In the genomic region with DNA sequence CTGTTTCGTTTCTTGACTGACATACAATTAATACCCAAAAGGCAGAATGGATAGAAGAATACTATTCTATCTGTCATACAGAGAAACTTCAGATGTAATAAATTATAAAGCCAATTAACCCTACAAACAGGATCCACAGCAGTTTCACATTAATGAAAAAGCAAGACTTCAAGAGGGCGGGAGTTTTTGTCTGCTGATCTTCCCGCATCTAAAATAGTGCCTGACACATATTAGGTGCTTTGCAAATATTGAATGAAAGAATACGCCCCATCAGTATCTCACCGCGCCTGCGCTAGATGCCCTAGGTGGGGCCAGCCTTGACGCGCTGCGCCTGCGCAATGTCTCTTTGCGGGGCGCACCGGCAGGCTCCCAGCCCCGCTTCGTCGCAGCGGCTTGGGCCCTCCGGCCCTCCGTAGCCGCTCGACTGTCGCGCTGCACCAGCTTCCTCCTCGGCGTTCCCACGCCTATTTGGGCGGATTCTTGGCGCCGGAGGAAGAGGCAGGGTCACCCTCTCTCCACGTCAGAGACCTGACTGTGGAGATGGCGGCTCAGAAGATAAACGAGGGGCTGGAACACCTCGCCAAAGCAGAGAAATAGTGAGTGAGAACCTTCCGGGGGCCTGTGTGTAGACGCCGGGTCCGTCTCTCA, we compare ENCODE assay signal across 1 cellular context.
TF ChIP-seq lines count a peak whose summit lies in the region.

A gene (plus strand): TSS at position 465 of the 648 bp plus-strand sequence. CDS start 76 bp downstream, at position 541.

TF ChIP-seq in HepG2, 621 proteins besides CTCF, POLR2A, EP300 and RAD21 (continued from another document and continues in another):
- peak; percentile 85 for TF ChIP-seq YEATS2 (CRISPR knock-in tag; IDR thresholded peaks at IDR 0.05; ENCODE audit: borderline replicate concordance)
- peak; percentile 32; the same call in 1 of the 2 replicates for TF ChIP-seq FOSL2 (CRISPR knock-in tag; IDR thresholded peaks at IDR 0.05)
- no peak for TF ChIP-seq KDM3A (CRISPR knock-in tag; IDR thresholded peaks at IDR 0.05; ENCODE audit: low read depth)
- TF ChIP-seq, protein P1, sequence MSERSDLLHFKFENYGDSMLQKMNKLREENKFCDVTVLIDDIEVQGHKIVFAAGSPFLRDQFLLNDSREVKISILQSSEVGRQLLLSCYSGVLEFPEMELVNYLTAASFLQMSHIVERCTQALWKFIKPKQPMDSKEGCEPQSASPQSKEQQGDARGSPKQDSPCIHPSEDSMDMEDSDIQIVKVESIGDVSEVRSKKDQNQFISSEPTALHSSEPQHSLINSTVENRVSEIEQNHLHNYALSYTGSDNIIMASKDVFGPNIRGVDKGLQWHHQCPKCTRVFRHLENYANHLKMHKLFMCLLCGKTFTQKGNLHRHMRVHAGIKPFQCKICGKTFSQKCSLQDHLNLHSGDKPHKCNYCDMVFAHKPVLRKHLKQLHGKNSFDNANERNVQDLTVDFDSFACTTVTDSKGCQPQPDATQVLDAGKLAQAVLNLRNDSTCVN (CRISPR knock-in tag; IDR thresholded peaks at IDR 0.05; ENCODE audit: borderline replicate concordance), result peak; percentile 12; the same call in 1 of the 2 replicates
- TF ChIP-seq ZNF124 (CRISPR knock-in tag; IDR thresholded peaks at IDR 0.05), result 0 out of 2 replicates have a peak, but pooled peaks have one; percentile 57
- TF ChIP-seq ZFP36L1 (CRISPR knock-in tag; IDR thresholded peaks at IDR 0.05), result no peak
- no peak for TF ChIP-seq ZNF180 (CRISPR knock-in tag; IDR thresholded peaks at IDR 0.05; ENCODE audit: borderline replicate concordance, low read depth)
- TF ChIP-seq, protein P2, sequence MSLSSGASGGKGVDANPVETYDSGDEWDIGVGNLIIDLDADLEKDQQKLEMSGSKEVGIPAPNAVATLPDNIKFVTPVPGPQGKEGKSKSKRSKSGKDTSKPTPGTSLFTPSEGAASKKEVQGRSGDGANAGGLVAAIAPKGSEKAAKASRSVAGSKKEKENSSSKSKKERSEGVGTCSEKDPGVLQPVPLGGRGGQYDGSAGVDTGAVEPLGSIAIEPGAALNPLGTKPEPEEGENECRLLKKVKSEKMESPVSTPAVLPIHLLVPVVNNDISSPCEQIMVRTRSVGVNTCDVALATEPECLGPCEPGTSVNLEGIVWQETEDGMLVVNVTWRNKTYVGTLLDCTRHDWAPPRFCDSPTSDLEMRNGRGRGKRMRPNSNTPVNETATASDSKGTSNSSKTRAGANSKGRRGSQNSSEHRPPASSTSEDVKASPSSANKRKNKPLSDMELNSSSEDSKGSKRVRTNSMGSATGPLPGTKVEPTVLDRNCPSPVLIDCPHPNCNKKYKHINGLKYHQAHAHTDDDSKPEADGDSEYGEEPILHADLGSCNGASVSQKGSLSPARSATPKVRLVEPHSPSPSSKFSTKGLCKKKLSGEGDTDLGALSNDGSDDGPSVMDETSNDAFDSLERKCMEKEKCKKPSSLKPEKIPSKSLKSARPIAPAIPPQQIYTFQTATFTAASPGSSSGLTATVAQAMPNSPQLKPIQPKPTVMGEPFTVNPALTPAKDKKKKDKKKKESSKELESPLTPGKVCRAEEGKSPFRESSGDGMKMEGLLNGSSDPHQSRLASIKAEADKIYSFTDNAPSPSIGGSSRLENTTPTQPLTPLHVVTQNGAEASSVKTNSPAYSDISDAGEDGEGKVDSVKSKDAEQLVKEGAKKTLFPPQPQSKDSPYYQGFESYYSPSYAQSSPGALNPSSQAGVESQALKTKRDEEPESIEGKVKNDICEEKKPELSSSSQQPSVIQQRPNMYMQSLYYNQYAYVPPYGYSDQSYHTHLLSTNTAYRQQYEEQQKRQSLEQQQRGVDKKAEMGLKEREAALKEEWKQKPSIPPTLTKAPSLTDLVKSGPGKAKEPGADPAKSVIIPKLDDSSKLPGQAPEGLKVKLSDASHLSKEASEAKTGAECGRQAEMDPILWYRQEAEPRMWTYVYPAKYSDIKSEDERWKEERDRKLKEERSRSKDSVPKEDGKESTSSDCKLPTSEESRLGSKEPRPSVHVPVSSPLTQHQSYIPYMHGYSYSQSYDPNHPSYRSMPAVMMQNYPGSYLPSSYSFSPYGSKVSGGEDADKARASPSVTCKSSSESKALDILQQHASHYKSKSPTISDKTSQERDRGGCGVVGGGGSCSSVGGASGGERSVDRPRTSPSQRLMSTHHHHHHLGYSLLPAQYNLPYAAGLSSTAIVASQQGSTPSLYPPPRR (CRISPR knock-in tag; IDR thresholded peaks at IDR 0.05; ENCODE audit: borderline replicate concordance), result 0 out of 2 replicates have a peak, but pooled peaks have one; percentile 19
- TF ChIP-seq ATRX (CRISPR knock-in tag; IDR thresholded peaks at IDR 0.05; ENCODE audit: borderline replicate concordance), result no peak
- no peak for TF ChIP-seq ZNF33A (CRISPR knock-in tag; IDR thresholded peaks at IDR 0.05; ENCODE audit: borderline replicate concordance)
- peak; percentile 84 for TF ChIP-seq PHF20 (CRISPR knock-in tag; IDR thresholded peaks at IDR 0.05)
- TF ChIP-seq ZNF841 (CRISPR knock-in tag; IDR thresholded peaks at IDR 0.05; ENCODE audit: borderline replicate concordance), result no peak
- TF ChIP-seq GATAD1 (CRISPR knock-in tag; IDR thresholded peaks at IDR 0.05), result peak; percentile 94
- peak; percentile 28; the same call in 1 of the 2 replicates for TF ChIP-seq ZNF33B (CRISPR knock-in tag; IDR thresholded peaks at IDR 0.05)
- peak; percentile 56 for TF ChIP-seq ISL2 (CRISPR knock-in tag; IDR thresholded peaks at IDR 0.05)
- TF ChIP-seq, protein P3, sequence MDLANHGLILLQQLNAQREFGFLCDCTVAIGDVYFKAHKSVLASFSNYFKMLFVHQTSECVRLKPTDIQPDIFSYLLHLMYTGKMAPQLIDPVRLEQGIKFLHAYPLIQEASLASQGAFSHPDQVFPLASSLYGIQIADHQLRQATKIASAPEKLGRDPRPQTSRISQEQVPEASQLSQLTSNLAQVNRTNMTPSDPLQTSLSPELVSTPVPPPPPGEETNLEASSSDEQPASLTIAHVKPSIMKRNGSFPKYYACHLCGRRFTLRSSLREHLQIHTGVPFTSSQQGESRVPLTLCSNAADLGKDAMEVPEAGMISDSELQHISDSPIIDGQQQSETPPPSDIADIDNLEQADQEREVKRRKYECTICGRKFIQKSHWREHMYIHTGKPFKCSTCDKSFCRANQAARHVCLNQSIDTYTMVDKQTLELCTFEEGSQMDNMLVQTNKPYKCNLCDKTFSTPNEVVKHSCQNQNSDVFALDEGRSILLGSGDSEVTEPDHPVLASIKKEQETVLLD (CRISPR knock-in tag; IDR thresholded peaks at IDR 0.05; ENCODE audit: low read depth), result peak; percentile 84; the same call in 1 of the 2 replicates
- TF ChIP-seq, protein P4, sequence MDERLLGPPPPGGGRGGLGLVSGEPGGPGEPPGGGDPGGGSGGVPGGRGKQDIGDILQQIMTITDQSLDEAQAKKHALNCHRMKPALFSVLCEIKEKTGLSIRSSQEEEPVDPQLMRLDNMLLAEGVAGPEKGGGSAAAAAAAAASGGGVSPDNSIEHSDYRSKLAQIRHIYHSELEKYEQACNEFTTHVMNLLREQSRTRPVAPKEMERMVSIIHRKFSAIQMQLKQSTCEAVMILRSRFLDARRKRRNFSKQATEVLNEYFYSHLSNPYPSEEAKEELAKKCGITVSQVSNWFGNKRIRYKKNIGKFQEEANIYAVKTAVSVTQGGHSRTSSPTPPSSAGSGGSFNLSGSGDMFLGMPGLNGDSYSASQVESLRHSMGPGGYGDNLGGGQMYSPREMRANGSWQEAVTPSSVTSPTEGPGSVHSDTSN (CRISPR knock-in tag; IDR thresholded peaks at IDR 0.05), result no peak
- TF ChIP-seq, protein P5, sequence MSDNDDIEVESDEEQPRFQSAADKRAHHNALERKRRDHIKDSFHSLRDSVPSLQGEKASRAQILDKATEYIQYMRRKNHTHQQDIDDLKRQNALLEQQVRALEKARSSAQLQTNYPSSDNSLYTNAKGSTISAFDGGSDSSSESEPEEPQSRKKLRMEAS (IDR thresholded peaks at IDR 0.05), result peak; percentile 77
- TF ChIP-seq, protein P6, sequence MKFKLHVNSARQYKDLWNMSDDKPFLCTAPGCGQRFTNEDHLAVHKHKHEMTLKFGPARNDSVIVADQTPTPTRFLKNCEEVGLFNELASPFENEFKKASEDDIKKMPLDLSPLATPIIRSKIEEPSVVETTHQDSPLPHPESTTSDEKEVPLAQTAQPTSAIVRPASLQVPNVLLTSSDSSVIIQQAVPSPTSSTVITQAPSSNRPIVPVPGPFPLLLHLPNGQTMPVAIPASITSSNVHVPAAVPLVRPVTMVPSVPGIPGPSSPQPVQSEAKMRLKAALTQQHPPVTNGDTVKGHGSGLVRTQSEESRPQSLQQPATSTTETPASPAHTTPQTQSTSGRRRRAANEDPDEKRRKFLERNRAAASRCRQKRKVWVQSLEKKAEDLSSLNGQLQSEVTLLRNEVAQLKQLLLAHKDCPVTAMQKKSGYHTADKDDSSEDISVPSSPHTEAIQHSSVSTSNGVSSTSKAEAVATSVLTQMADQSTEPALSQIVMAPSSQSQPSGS (CRISPR knock-in tag; IDR thresholded peaks at IDR 0.05), result peak; percentile 85
- 0 out of 2 replicates have a peak, but pooled peaks have one; percentile 42 for TF ChIP-seq BHLHE40 (IDR thresholded peaks at IDR 0.05; ENCODE audit: low read length)
- TF ChIP-seq RFXANK (CRISPR knock-in tag; IDR thresholded peaks at IDR 0.05), result 0 out of 2 replicates have a peak, but pooled peaks have one; percentile 40
- TF ChIP-seq, protein P7, sequence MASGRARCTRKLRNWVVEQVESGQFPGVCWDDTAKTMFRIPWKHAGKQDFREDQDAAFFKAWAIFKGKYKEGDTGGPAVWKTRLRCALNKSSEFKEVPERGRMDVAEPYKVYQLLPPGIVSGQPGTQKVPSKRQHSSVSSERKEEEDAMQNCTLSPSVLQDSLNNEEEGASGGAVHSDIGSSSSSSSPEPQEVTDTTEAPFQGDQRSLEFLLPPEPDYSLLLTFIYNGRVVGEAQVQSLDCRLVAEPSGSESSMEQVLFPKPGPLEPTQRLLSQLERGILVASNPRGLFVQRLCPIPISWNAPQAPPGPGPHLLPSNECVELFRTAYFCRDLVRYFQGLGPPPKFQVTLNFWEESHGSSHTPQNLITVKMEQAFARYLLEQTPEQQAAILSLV (CRISPR knock-in tag; IDR thresholded peaks at IDR 0.05; ENCODE audit: borderline replicate concordance), result peak; percentile 59; the same call in 1 of the 2 replicates
- 0 out of 2 replicates have a peak, but pooled peaks have one; percentile 56 for TF ChIP-seq ZNF136 (CRISPR knock-in tag; IDR thresholded peaks at IDR 0.05; ENCODE audit: low read depth)
- TF ChIP-seq ZNF563 (CRISPR knock-in tag; IDR thresholded peaks at IDR 0.05), result 0 out of 2 replicates have a peak, but pooled peaks have one; percentile 23
- TF ChIP-seq ZNF230 (CRISPR knock-in tag; IDR thresholded peaks at IDR 0.05), result no peak
- TF ChIP-seq NR2F2 (IDR thresholded peaks at IDR 0.05; ENCODE audit: borderline replicate concordance, low read depth), result no peak
- TF ChIP-seq, protein P8, sequence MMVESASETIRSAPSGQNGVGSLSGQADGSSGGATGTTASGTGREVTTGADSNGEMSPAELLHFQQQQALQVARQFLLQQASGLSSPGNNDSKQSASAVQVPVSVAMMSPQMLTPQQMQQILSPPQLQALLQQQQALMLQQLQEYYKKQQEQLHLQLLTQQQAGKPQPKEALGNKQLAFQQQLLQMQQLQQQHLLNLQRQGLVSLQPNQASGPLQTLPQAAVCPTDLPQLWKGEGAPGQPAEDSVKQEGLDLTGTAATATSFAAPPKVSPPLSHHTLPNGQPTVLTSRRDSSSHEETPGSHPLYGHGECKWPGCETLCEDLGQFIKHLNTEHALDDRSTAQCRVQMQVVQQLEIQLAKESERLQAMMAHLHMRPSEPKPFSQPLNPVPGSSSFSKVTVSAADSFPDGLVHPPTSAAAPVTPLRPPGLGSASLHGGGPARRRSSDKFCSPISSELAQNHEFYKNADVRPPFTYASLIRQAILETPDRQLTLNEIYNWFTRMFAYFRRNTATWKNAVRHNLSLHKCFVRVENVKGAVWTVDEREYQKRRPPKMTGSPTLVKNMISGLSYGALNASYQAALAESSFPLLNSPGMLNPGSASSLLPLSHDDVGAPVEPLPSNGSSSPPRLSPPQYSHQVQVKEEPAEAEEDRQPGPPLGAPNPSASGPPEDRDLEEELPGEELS (CRISPR knock-in tag; IDR thresholded peaks at IDR 0.05), result 0 out of 2 replicates have a peak, but pooled peaks have one; percentile 23
- TF ChIP-seq, protein P9, sequence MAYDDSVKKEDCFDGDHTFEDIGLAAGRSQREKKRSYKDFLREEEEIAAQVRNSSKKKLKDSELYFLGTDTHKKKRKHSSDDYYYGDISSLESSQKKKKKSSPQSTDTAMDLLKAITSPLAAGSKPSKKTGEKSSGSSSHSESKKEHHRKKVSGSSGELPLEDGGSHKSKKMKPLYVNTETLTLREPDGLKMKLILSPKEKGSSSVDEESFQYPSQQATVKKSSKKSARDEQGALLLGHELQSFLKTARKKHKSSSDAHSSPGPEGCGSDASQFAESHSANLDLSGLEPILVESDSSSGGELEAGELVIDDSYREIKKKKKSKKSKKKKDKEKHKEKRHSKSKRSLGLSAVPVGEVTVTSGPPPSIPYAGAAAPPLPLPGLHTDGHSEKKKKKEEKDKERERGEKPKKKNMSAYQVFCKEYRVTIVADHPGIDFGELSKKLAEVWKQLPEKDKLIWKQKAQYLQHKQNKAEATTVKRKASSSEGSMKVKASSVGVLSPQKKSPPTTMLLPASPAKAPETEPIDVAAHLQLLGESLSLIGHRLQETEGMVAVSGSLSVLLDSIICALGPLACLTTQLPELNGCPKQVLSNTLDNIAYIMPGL (CRISPR knock-in tag; IDR thresholded peaks at IDR 0.05; ENCODE audit: borderline replicate concordance in 1 of 2, low read depth in 1 of 2), result peak; percentile 39 to 61; a peak in 3 of 4 replicates
- peak; percentile 87 for TF ChIP-seq POLR2G (IDR thresholded peaks at IDR 0.05; ENCODE audit: low read depth, low read length)
- TF ChIP-seq IRF2 (CRISPR knock-in tag; IDR thresholded peaks at IDR 0.05), result peak; percentile 84
- TF ChIP-seq, protein P10, sequence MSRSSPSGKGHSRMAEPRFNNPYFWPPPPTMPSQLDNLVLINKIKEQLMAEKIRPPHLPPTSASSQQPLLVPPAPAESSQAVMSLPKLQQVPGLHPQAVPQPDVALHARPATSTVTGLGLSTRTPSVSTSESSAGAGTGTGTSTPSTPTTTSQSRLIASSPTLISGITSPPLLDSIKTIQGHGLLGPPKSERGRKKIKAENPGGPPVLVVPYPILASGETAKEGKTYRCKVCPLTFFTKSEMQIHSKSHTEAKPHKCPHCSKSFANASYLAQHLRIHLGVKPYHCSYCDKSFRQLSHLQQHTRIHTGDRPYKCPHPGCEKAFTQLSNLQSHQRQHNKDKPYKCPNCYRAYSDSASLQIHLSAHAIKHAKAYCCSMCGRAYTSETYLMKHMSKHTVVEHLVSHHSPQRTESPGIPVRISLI (CRISPR knock-in tag; IDR thresholded peaks at IDR 0.05; ENCODE audit: borderline replicate concordance), result peak; percentile 51; the same call in 1 of the 2 replicates
- TF ChIP-seq ZNF335 (CRISPR knock-in tag; IDR thresholded peaks at IDR 0.05), result peak; percentile 55; the same call in 1 of the 2 replicates
- peak; percentile 89 for TF ChIP-seq SAP130 (CRISPR knock-in tag; IDR thresholded peaks at IDR 0.05; ENCODE audit: low read depth)
- peak; percentile 59; the same call in 1 of the 2 replicates for TF ChIP-seq ERF (CRISPR knock-in tag; IDR thresholded peaks at IDR 0.05)
- peak; percentile 90 for TF ChIP-seq ELF1 (CRISPR knock-in tag; IDR thresholded peaks at IDR 0.05)
- TF ChIP-seq SP4 (CRISPR knock-in tag; IDR thresholded peaks at IDR 0.05), result 0 out of 2 replicates have a peak, but pooled peaks have one; percentile 24
- TF ChIP-seq RBFOX2 (IDR thresholded peaks at IDR 0.05; ENCODE audit: low read depth, low read length), result peak; percentile 76
